In the genomic region with DNA sequence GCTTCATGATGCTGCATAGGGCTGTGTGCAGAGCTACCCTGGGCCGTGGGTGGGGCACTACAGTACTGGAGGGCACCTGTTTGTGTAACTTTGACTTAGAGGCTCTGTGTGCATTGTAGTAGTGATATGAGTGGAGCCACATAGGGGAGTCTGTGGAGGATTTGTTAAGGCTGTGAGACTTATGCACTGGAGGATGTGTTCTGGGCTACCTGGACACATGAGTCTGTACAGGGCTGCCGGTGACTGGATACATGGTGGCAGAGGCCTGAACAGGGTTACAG, we compare ENCODE assay signal across 21 cellular contexts.
"Had no signal": no experiment of that assay in that cellular context is flagged by ENCODE, and none has a peak within 500 bp of the region (broad histone marks: within the 10 kb centered on the region; RNA-seq: fewer than 3 reads in every experiment).

No MANE protein-coding gene starts in this region.

- H3K27me3 ChIP-seq: dorsolateral prefrontal cortex, gastrocnemius medialis, sigmoid colon had no signal

- H3K36me3 ChIP-seq: gastrocnemius medialis, heart right ventricle, left ventricle myocardium inferior, lower lobe of right lung, sigmoid colon had no signal

- H3K4me3 ChIP-seq: dorsolateral prefrontal cortex, gastrocnemius medialis, heart right ventricle, left ventricle myocardium inferior, lower lobe of right lung, sigmoid colon, skin epidermis had no signal

- H3K27ac ChIP-seq: gastrocnemius medialis, heart right ventricle, left ventricle myocardium inferior, lower lobe of right lung, sigmoid colon, skin epidermis had no signal

- H3K9me3 Mint-ChIP-seq: memory B cell, type B pancreatic cell had no signal

- H3K4me3 Mint-ChIP-seq: memory B cell, mesothelial cell of epicardium, naive B cell, nephron, type B pancreatic cell had no signal

- ATAC-seq: esophagus mucosa, gastrocnemius medialis had no signal

- H3K36me3 Mint-ChIP-seq: type B pancreatic cell had no signal

- H3K4me1 ChIP-seq: gastrocnemius medialis, lower lobe of right lung, sigmoid colon had no signal

- H3K27ac Mint-ChIP-seq: memory B cell, mesothelial cell of epicardium, nephron, type B pancreatic cell had no signal

- H3K9me3 ChIP-seq: gastrocnemius medialis, lower lobe of right lung had no signal

- H3K4me1 Mint-ChIP-seq: memory B cell had no signal

- FAIRE-seq: urothelium cell line had no signal

- DNase-seq: cortex of kidney; effector CD8-positive, alpha-beta T cell; gastrocnemius medialis; heart right ventricle; hypothalamus; islet precursor cell; left ventricle myocardium inferior; lower lobe of right lung; naive B cell; posterior cingulate gyrus; sigmoid colon; stimulated activated CD4-positive, alpha-beta T cell treated with anti-CD3 and anti-CD28 coated beads, Interleukin-2, amount 100 ng/mL, for 24 hours; stimulated activated naive CD4-positive, alpha-beta T cell treated with Interleukin-2 at 50 U/mL for 16 hours had no signal
